Comparison of ENCODE assay signal across 15 cellular contexts in genomic region chr15:95911570-95912279, GRCh38.
DNase-seq lines count a peak whose midpoint lies in the region; ATAC-seq and TF ChIP-seq lines count a peak whose summit lies in the region.
"Had no signal": no experiment of that assay in that cellular context is flagged by ENCODE, and none has a peak within 500 bp of the region (broad histone marks: within the 10 kb centered on the region; RNA-seq: fewer than 3 reads in every experiment).

No MANE protein-coding gene starts in this region.

- intact Hi-C loops in activated CD4-positive, alpha-beta T cell treated with anti-CD3 and anti-CD28 coated beads, Interleukin-2, amount 10 ng/mL, durations not matched to agents 24 days and 14 days (cut with micrococcal nuclease) = no loop called here

- H2AK5ac ChIP-seq in trophoblast cell (ENCODE audit: low read length) = no peak overlapping the region

- no peak overlapping the region for H3K23ac ChIP-seq in trophoblast cell (ENCODE audit: low read length)

- H3K9me3 ChIP-seq in HEK293 (ENCODE audit: control insufficient read depth, insufficient read depth, low read depth, low read length) (no peaks in the 10 kb centered on the region), iPS-20b (ENCODE audit: insufficient read depth, low read depth, low read length) (no peaks in the 10 kb centered on the region), trophoblast cell (ENCODE audit: insufficient read depth, low read depth, low read length) (peaks cover 1% of the 10 kb centered on the region)

- no CpG with 5 or more reads among the region's 11 CpGs for WGBS in trophoblast cell (ENCODE audit: extremely low coverage, insufficient coverage, insufficient read length)

- peak; percentile 33 for DNase-seq in SK-N-DZ (ENCODE audit: low spot score)
- DNase-seq in trophoblast cell = peak in 1 of 2 donors; percentile 9
- no peak for DNase-seq in activated CD4-positive, alpha-beta T cell treated with anti-CD3 and anti-CD28 coated beads, Interleukin-2, amount 10 ng/mL, durations not matched to agents 24 days and 14 days
- DNase-seq: COR-L47, IMR-90, Kasumi-1, NCI-H1105 treated with DMSO at 0.1 percent for 48 hours, NCI-H187, RPMI8226, SIG-M5 had no signal

- POLR2A ChIA-PET in HEK293 (lab: Yijun Ruan, JAX) = interaction anchor here (0.6 to 1.2 kb wide), 2 partner anchors 137 to 419 kb away, joined by 3 to 4 read pairs; partner anchors contain the start of gene NR2F2

- H3K27me3 ChIP-seq in iPS-20b (ENCODE audit: insufficient read depth, low read length) = peaks cover 70% of the 10 kb centered on the region
- H3K27me3 ChIP-seq in trophoblast cell (ENCODE audit: insufficient read depth, low read length) = no peaks in the 10 kb centered on the region

- H3K36me3 ChIP-seq in HEK293 (ENCODE audit: control insufficient read depth in 2 of 2, insufficient read depth in 1 of 2, low read length in 2 of 2) (no peaks in the 10 kb centered on the region), iPS-20b (ENCODE audit: insufficient read depth, low read depth, low read length) (no peaks in the 10 kb centered on the region), trophoblast cell (ENCODE audit: control insufficient read depth in 1 of 2, insufficient read depth in 2 of 2, low read length in 2 of 2) (no peaks in the 10 kb centered on the region)

- H2AFZ ChIP-seq in trophoblast cell (ENCODE audit: insufficient read depth, low read length, poor library complexity) = no peak overlapping the region

- ATAC-seq in HG03159 (IDR thresholded peaks at IDR 0.05; ENCODE audit: unreplicated experiment) (no peak), HG03039 (IDR thresholded peaks at IDR 0.05; ENCODE audit: unreplicated experiment) (no peak)

- no peaks in the 10 kb centered on the region for H3K9me3 Mint-ChIP-seq in activated CD4-positive, alpha-beta T cell treated with anti-CD3 and anti-CD28 coated beads, Interleukin-2, amount 10 ng/mL, durations not matched to agents 24 days and 14 days

- H3K4me3 Mint-ChIP-seq in activated CD4-positive, alpha-beta T cell treated with anti-CD3 and anti-CD28 coated beads, Interleukin-2, amount 10 ng/mL, durations not matched to agents 24 days and 14 days = no peak overlapping the region
- H3K4me3 Mint-ChIP-seq: CD14-positive monocyte had no signal

- H3K4me3 ChIP-seq in HEK293 (ENCODE audit: low read depth, low read length) = no peak overlapping the region
- H3K4me3 ChIP-seq in iPS-20b (ENCODE audit: low read length) = peak overlapping the region; percentile 51
- H3K4me3 ChIP-seq in trophoblast cell (ENCODE audit: low read depth, low read length) = no peak overlapping the region

- H3K4me2 ChIP-seq in trophoblast cell (ENCODE audit: low read length) = peak overlapping the region; percentile 33

- H3K27ac ChIP-seq in HEK293 (ENCODE audit: extremely low read depth, low read depth, low read length) (peak overlapping the region; percentile 60), iPS-20b (ENCODE audit: low read length) (no peak overlapping the region), trophoblast cell (ENCODE audit: low read depth, low read length) (no peak overlapping the region)

- no peak overlapping the region for H3K18ac ChIP-seq in trophoblast cell (ENCODE audit: low read length)

- CTCF ChIA-PET in HEK293 (lab: Yijun Ruan, JAX) = no interaction called here

- no peaks in the 10 kb centered on the region for H3K79me1 ChIP-seq in trophoblast cell (ENCODE audit: low read length)

- no peak overlapping the region for H4K12ac ChIP-seq in trophoblast cell (ENCODE audit: low read depth, low read length)

- no peak for TF ChIP-seq CTCF in HEK293 (tag by site-specific recombination; IDR thresholded peaks at IDR 0.05)

- H3K79me2 ChIP-seq in trophoblast cell (ENCODE audit: control insufficient read depth, insufficient read depth, low read length, poor library complexity) = no peaks in the 10 kb centered on the region

- no peak overlapping the region for H3K14ac ChIP-seq in trophoblast cell (ENCODE audit: low read length)

- H4K91ac ChIP-seq in trophoblast cell (ENCODE audit: low read depth, low read length) = no peak overlapping the region

- no peak overlapping the region for H3K27ac Mint-ChIP-seq in activated CD4-positive, alpha-beta T cell treated with anti-CD3 and anti-CD28 coated beads, Interleukin-2, amount 10 ng/mL, durations not matched to agents 24 days and 14 days

- H2BK12ac ChIP-seq in trophoblast cell (ENCODE audit: low read length) = no peak overlapping the region

- H3K27me3 Mint-ChIP-seq in activated CD4-positive, alpha-beta T cell treated with anti-CD3 and anti-CD28 coated beads, Interleukin-2, amount 10 ng/mL, durations not matched to agents 24 days and 14 days = peaks cover 26% of the 10 kb centered on the region

- no peak overlapping the region for H2BK5ac ChIP-seq in trophoblast cell (ENCODE audit: low read depth, low read length, poor library complexity)

- no peak overlapping the region for H2BK120ac ChIP-seq in trophoblast cell (ENCODE audit: insufficient read depth, low read length, poor library complexity)

- H3K36me3 Mint-ChIP-seq in activated CD4-positive, alpha-beta T cell treated with anti-CD3 and anti-CD28 coated beads, Interleukin-2, amount 10 ng/mL, durations not matched to agents 24 days and 14 days (ENCODE audit: low read depth) = no peaks in the 10 kb centered on the region
- H3K36me3 Mint-ChIP-seq: CD14-positive monocyte had no signal

- no peaks in the 10 kb centered on the region for H3K4me1 Mint-ChIP-seq in activated CD4-positive, alpha-beta T cell treated with anti-CD3 and anti-CD28 coated beads, Interleukin-2, amount 10 ng/mL, durations not matched to agents 24 days and 14 days
- H3K4me1 Mint-ChIP-seq: CD14-positive monocyte had no signal

- H3K9ac ChIP-seq in iPS-20b (ENCODE audit: low read depth, low read length) (no peak overlapping the region), trophoblast cell (ENCODE audit: low read length) (no peak overlapping the region)

- H3K4ac ChIP-seq in trophoblast cell (ENCODE audit: low read depth, low read length) = no peak overlapping the region

- H4K8ac ChIP-seq in trophoblast cell (ENCODE audit: low read depth, low read length) = no peak overlapping the region

- H3K4me1 ChIP-seq in HEK293 (ENCODE audit: control insufficient read depth, insufficient read depth, low read length) (peaks cover 45% of the 10 kb centered on the region), iPS-20b (ENCODE audit: insufficient read depth, low read length) (peaks cover 26% of the 10 kb centered on the region; the same call in 1 of the 2 replicates), trophoblast cell (ENCODE audit: control insufficient read depth in 1 of 2, insufficient read depth in 2 of 2, low read length in 2 of 2) (peaks cover 7 to 9% of the 10 kb centered on the region in 2 experiments)

TF ChIP-seq in HEK293, 187 proteins besides CTCF, POLR2A, EP300 and RAD21 (continues in another document):
- no peak for TF ChIP-seq KLF9 (tag by site-specific recombination; IDR thresholded peaks at IDR 0.05; ENCODE audit: low read depth)
- TF ChIP-seq ZNF600 (tag by site-specific recombination; IDR thresholded peaks at IDR 0.05) = peak; percentile 94
- no peak for TF ChIP-seq ZNF311 (tag by site-specific recombination; IDR thresholded peaks at IDR 0.05; ENCODE audit: borderline replicate concordance)
- TF ChIP-seq ZNF560 (tag by site-specific recombination; IDR thresholded peaks at IDR 0.05; ENCODE audit: borderline replicate concordance) = no peak
- TF ChIP-seq ZNF302 (tag by site-specific recombination; IDR thresholded peaks at IDR 0.05; ENCODE audit: low read depth) = no peak
- no peak for TF ChIP-seq ZNF747 (tag by site-specific recombination; IDR thresholded peaks at IDR 0.05)
- TF ChIP-seq ZNF768 (tag by site-specific recombination; IDR thresholded peaks at IDR 0.05) = no peak
- no peak for TF ChIP-seq ZNF837 (tag by site-specific recombination; IDR thresholded peaks at IDR 0.05)
- no peak for TF ChIP-seq HOXC10 (CRISPR knock-in tag; IDR thresholded peaks at IDR 0.05)
- TF ChIP-seq ZNF23 (tag by site-specific recombination; IDR thresholded peaks at IDR 0.05; ENCODE audit: borderline replicate concordance) = no peak
- no peak for TF ChIP-seq ZNF610 (tag by site-specific recombination; IDR thresholded peaks at IDR 0.05; ENCODE audit: borderline replicate concordance)
- TF ChIP-seq, protein P1, sequence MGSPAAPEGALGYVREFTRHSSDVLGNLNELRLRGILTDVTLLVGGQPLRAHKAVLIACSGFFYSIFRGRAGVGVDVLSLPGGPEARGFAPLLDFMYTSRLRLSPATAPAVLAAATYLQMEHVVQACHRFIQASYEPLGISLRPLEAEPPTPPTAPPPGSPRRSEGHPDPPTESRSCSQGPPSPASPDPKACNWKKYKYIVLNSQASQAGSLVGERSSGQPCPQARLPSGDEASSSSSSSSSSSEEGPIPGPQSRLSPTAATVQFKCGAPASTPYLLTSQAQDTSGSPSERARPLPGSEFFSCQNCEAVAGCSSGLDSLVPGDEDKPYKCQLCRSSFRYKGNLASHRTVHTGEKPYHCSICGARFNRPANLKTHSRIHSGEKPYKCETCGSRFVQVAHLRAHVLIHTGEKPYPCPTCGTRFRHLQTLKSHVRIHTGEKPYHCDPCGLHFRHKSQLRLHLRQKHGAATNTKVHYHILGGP (tag by site-specific recombination; IDR thresholded peaks at IDR 0.05) = 0 out of 2 replicates have a peak, but pooled peaks have one; percentile 48
- no peak for TF ChIP-seq ZNF626 (tag by site-specific recombination; IDR thresholded peaks at IDR 0.05)
- no peak for TF ChIP-seq SP3 (tag by site-specific recombination; IDR thresholded peaks at IDR 0.05)
- no peak for TF ChIP-seq ZNF114 (tag by site-specific recombination; IDR thresholded peaks at IDR 0.05)
- no peak for TF ChIP-seq ZNF248 (tag by site-specific recombination; IDR thresholded peaks at IDR 0.05)
- TF ChIP-seq RBAK (tag by site-specific recombination; IDR thresholded peaks at IDR 0.05) = no peak
- TF ChIP-seq ZNF16 (tag by site-specific recombination; IDR thresholded peaks at IDR 0.05; ENCODE audit: low read depth) = no peak
- no peak for TF ChIP-seq ZNF416 (tag by site-specific recombination; IDR thresholded peaks at IDR 0.05)
- no peak for TF ChIP-seq ZNF223 (tag by site-specific recombination; IDR thresholded peaks at IDR 0.05)
- TF ChIP-seq TCF7L2 (IDR thresholded peaks at IDR 0.05; ENCODE audit: borderline replicate concordance, low read depth, low read length) = peak; percentile 93
- peak; percentile 54; the same call in 1 of the 2 replicates for TF ChIP-seq ZNF596 (tag by site-specific recombination; IDR thresholded peaks at IDR 0.05)
- TF ChIP-seq OVOL3 (tag by site-specific recombination; IDR thresholded peaks at IDR 0.05) = no peak
- TF ChIP-seq ZBTB7A (tag by site-specific recombination; IDR thresholded peaks at IDR 0.05; ENCODE audit: low read depth) = no peak
- TF ChIP-seq SCRT1 (tag by site-specific recombination; IDR thresholded peaks at IDR 0.05; ENCODE audit: borderline replicate concordance) = no peak
- TF ChIP-seq MYNN (tag by site-specific recombination; IDR thresholded peaks at IDR 0.05; ENCODE audit: borderline replicate concordance) = no peak
